7 cellular contexts compared by ENCODE assay signal in the genomic region with DNA sequence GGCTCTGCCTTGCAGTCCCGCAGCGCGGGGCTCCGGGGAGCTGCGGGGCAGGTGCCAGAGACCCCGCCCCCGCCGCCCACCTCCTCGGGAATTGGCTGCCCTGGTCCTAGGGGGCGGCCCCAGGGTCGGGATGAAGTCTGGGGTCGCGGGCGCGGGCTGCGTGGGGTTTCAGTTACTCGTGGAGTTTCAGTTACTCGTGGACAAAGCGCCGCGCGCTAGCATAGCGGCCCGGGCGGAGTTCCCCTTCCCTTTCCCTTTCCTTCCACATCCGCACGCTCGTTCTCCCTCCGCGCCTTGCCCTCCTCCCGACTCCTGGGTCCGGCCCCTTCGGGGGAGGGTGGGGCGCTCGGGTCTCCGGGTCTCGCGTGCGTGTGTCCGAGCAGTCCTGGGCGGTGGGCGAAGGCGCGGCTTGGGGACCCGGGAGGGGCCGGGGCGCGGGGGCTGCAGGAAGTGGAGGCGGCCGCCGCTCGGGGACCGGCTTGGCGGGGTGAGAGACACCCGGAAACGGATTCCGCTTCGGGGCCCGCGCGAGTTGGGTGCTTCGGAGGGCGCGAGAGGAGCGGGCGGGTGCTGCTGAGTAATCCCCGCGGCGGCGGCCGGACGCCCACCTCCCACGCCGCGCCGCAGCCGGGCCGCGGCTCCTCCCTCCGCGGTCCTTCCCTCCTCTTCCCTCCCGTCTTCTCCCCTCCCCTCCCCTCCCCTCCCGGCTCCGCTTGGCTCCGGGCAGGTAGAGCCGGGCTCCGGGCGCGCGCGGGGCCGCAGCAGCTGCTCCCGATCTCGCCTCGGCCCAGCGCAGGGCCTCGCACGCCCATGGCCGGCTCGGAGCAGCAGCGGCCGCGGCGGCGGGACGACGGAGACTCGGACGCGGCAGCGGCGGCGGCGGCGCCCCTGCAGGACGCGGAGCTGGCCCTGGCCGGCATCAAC. TPM values are rescaled to one million over a fixed set of nuclear protein-coding genes. Genes with fewer than 3 reads are reported as not detected.
A peak's percentile ranks its signal among the peaks of the same experiment; 100 is the strongest.
DNase-seq lines count a peak whose midpoint lies in the region; ATAC-seq and TF ChIP-seq lines count a peak whose summit lies in the region.

A gene (plus strand): TSS at position 693 of the 924 bp plus-strand sequence. CDS start 118 bp downstream, at position 811.

- intact Hi-C loops in dendritic cell treated with granulocyte-macrophage colony-stimulating factor and Interleukin-4, amounts not matched to agents 40 ng/mL and 50 ng/mL, for 4 days (cut with micrococcal nuclease), result no loop called here
- intact Hi-C loops in lower lobe of right lung (cut with DNase I), result no loop called here

- H3K9me3 ChIP-seq in lower lobe of right lung, result no peaks in the 10 kb centered on the region

- no peaks in the 10 kb centered on the region for H3K36me3 ChIP-seq in lower lobe of right lung

- peak within 1 kb of the TSS; percentile 93 for H3K27ac Mint-ChIP-seq in dendritic cell treated with granulocyte-macrophage colony-stimulating factor and Interleukin-4, amounts not matched to agents 40 ng/mL and 50 ng/mL, for 4 days

- ATAC-seq in GM18498 (IDR thresholded peaks at IDR 0.05; ENCODE audit: unreplicated experiment) (peak; percentile 46), HG02870 (IDR thresholded peaks at IDR 0.05; ENCODE audit: unreplicated experiment) (peak; percentile 36), lower lobe of right lung (peak; percentile 87 to 91)

- peaks cover 70% of the 10 kb centered on the region for H3K4me1 Mint-ChIP-seq in dendritic cell treated with granulocyte-macrophage colony-stimulating factor and Interleukin-4, amounts not matched to agents 40 ng/mL and 50 ng/mL, for 4 days (ENCODE audit: low read depth)

- no peaks in the 10 kb centered on the region for H3K27me3 ChIP-seq in lower lobe of right lung (ENCODE audit: low read depth)

- H3K4me3 Mint-ChIP-seq in dendritic cell treated with granulocyte-macrophage colony-stimulating factor and Interleukin-4, amounts not matched to agents 40 ng/mL and 50 ng/mL, for 4 days, result peak within 1 kb of the TSS; percentile 90

- H3K36me3 Mint-ChIP-seq in dendritic cell treated with granulocyte-macrophage colony-stimulating factor and Interleukin-4, amounts not matched to agents 40 ng/mL and 50 ng/mL, for 4 days (ENCODE audit: low read depth), result peaks cover 6% of the 10 kb centered on the region

- H3K4me3 ChIP-seq in lower lobe of right lung, result peak within 1 kb of the TSS; percentile 78

- peaks cover 52% of the 10 kb centered on the region for H3K4me1 ChIP-seq in lower lobe of right lung

- DNase-seq in NCI-H460 (ENCODE audit: extremely low read depth, low read depth), result no peak
- peak; percentile 66 to 76 for DNase-seq in activated CD4-positive, alpha-beta T cell treated with anti-CD3 and anti-CD28 coated beads, Interleukin-2, amount 50 U/mL, for 24 hours (ENCODE audit: low read depth in 1 of 2, low spot score in 1 of 2)
- peak; percentile 86 for DNase-seq in lower lobe of right lung
- DNase-seq in stimulated activated CD4-positive, alpha-beta T cell treated with anti-CD3 and anti-CD28 coated beads, TNF-alpha, amount 100 ng/mL, for 24 hours (ENCODE audit: low read depth in 3 of 3), result peak; percentile 62 to 87 (median 67)

- H3K9me3 Mint-ChIP-seq in dendritic cell treated with granulocyte-macrophage colony-stimulating factor and Interleukin-4, amounts not matched to agents 40 ng/mL and 50 ng/mL, for 4 days, result no peaks in the 10 kb centered on the region

- H3K27ac ChIP-seq in lower lobe of right lung, result peak within 1 kb of the TSS; percentile 85

- TF ChIP-seq CTCF in lower lobe of right lung (IDR thresholded peaks at IDR 0.05), result no peak

- peaks cover 7% of the 10 kb centered on the region for H3K27me3 Mint-ChIP-seq in dendritic cell treated with granulocyte-macrophage colony-stimulating factor and Interleukin-4, amounts not matched to agents 40 ng/mL and 50 ng/mL, for 4 days

RNA-seq across cellular contexts. Expression of the gene that starts here (rescaled TPM):
- 28.3 and 29.7 TPM in 2 replicates for total RNA-seq in NCI-H460 (2014; rRNA removed; shearing (Covaris generic))
- 12.0 and 20.8 TPM in 2 replicates for polyA plus RNA-seq in NCI-H460 (2014; cell fraction: nucleus; rRNA removed)
- 14.6 TPM for total RNA-seq in lower lobe of right lung

Comparison
In these comparisons a context has a peak if more than half of its experiments do, and no peak if none do; other contexts are left out.
1. ATAC-seq: peak in every context shown above with its lines; median percentile 89 in lower lobe of right lung; 46 in GM18498; 36 in HG02870.